ENCODE assay signal across 40 cellular contexts in the genomic region with DNA sequence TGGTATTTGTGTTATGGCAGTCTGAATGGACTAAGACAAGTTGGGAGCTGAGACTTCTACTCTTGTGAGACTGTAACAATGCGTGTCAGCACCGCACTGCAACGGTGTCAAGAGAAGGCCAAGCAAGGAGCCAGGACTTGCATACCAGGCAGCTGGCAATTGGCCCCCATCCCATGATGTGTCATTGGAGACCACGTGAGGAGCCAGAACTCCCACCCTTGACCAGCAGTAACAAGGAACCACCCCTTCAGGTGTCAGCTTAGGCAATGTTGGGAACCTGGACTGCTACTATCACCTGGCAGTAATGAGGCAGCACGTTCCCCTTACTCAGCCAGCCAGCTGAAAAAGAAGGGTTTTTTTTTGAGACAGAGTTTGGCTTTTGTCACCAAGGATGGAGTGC. TPM values are rescaled to one million over a fixed set of nuclear protein-coding genes. Genes with fewer than 3 reads are reported as not detected.
"Had no signal": no experiment of that assay in that cellular context is flagged by ENCODE, and none has a peak within 500 bp of the region (broad histone marks: within the 10 kb centered on the region; RNA-seq: fewer than 3 reads in every experiment).

No MANE protein-coding gene starts in this region.

- H3K27me3 ChIP-seq: adrenal gland, breast epithelium, cardiac muscle cell, colonic mucosa, esophagus squamous epithelium, heart left ventricle, hepatocyte had no signal

- H3K9me3 ChIP-seq: adrenal gland, breast epithelium, colonic mucosa, esophagus squamous epithelium had no signal

- H3K4me3 ChIP-seq: adrenal gland, breast epithelium, cardiac muscle cell, colonic mucosa, esophagus squamous epithelium, heart left ventricle, hepatocyte had no signal

- DNase-seq: activated CD4-positive, alpha-beta T cell treated with anti-CD3 and anti-CD28 coated beads for 4 hours; activated CD4-positive, alpha-beta T cell treated with anti-CD3 and anti-CD28 coated beads, Interleukin-2, amount 10 ng/mL, durations not matched to agents 7 days and 5 days; activated CD4-positive, alpha-beta T cell treated with anti-CD3 and anti-CD28 coated beads, Interleukin-2, amount 50 U/mL, for 48 hours; activated CD4-positive, CD25-positive, alpha-beta regulatory T cell; activated CD4-positive, CD25-positive, alpha-beta regulatory T cell treated with anti-CD3 and anti-CD28 coated beads, Interleukin-2, amount 50 U/mL, for 72 hours; activated CD8-positive, alpha-beta memory T cell treated with anti-CD3 and anti-CD28 coated beads for 24 hours; activated CD8-positive, alpha-beta memory T cell treated with anti-CD3 and anti-CD28 coated beads, Interleukin-2, amount 50 U/mL, for 4 hours; activated CD8-positive, alpha-beta T cell treated with anti-CD3 and anti-CD28 coated beads for 36 hours; activated effector memory CD4-positive, alpha-beta T cell treated with anti-CD3 and anti-CD28 coated beads, Interleukin-2, amount 50 U/mL, for 16 hours; activated naive CD4-positive, alpha-beta T cell treated with anti-CD3 and anti-CD28 coated beads for 36 hours; activated naive CD8-positive, alpha-beta T cell treated with anti-CD3 and anti-CD28 coated beads for 36 hours; activated naive CD8-positive, alpha-beta T cell treated with anti-CD3 and anti-CD28 coated beads, Interleukin-2, amount 50 U/mL, for 24 hours; activated T-cell treated with anti-CD3 and anti-CD28 coated beads, Interleukin-2, amount 50 U/mL, for 1 hour; activated T-cell treated with anti-CD3 and anti-CD28 coated beads, Interleukin-2, amount 50 U/mL, for 48 hours; amygdala; aorta; central memory CD4-positive, alpha-beta T cell; cerebellar nuclear complex; colonic mucosa; effector CD8-positive, alpha-beta T cell; esophagus squamous epithelium; foreskin fibroblast; glutamatergic neuron; heart left ventricle; T-helper 2 cell had no signal

- H3K4me3 Mint-ChIP-seq: activated CD4-positive, alpha-beta T cell treated with anti-CD3 and anti-CD28 coated beads, Interleukin-2, amount 10 ng/mL, durations not matched to agents 7 days and 5 days; activated CD8-positive, alpha-beta T cell treated with anti-CD3 and anti-CD28 coated beads for 36 hours; activated naive CD4-positive, alpha-beta T cell treated with anti-CD3 and anti-CD28 coated beads for 36 hours; activated naive CD4-positive, alpha-beta T cell treated with anti-CD3 and anti-CD28 coated beads, Interleukin-2, amount 50 U/mL, for 24 hours; activated naive CD8-positive, alpha-beta T cell treated with anti-CD3 and anti-CD28 coated beads for 36 hours; activated naive CD8-positive, alpha-beta T cell treated with anti-CD3 and anti-CD28 coated beads, Interleukin-2, amount 50 U/mL, for 24 hours; activated T-helper 1 cell treated with anti-CD3 and anti-CD28 coated beads, Interleukin-12 subunit alpha, Interleukin-12 subunit beta, Interleukin-2, Interleukin-4 antibody, amounts not matched to agents 30 ng/mL and 10 ng/mL and 1 ng/mL, durations not matched to agents 14 hours and 24 hours and 36 hours; brain had no signal

- H3K4me1 Mint-ChIP-seq: activated CD4-positive, alpha-beta T cell treated with anti-CD3 and anti-CD28 coated beads, Interleukin-2, amount 10 ng/mL, durations not matched to agents 7 days and 5 days; activated naive CD4-positive, alpha-beta T cell treated with anti-CD3 and anti-CD28 coated beads, Interleukin-2, amount 50 U/mL, for 24 hours; brain had no signal

- H3K36me3 Mint-ChIP-seq: activated naive CD4-positive, alpha-beta T cell treated with anti-CD3 and anti-CD28 coated beads, Interleukin-2, amount 50 U/mL, for 24 hours; brain had no signal

- FAIRE-seq: endometrium, endothelial cell of umbilical vein, frontal cortex had no signal

- H3K27ac Mint-ChIP-seq: activated CD4-positive, alpha-beta T cell treated with anti-CD3 and anti-CD28 coated beads, Interleukin-2, amount 10 ng/mL, durations not matched to agents 7 days and 5 days; activated CD8-positive, alpha-beta T cell treated with anti-CD3 and anti-CD28 coated beads for 36 hours; activated naive CD4-positive, alpha-beta T cell treated with anti-CD3 and anti-CD28 coated beads for 36 hours; activated naive CD4-positive, alpha-beta T cell treated with anti-CD3 and anti-CD28 coated beads, Interleukin-2, amount 50 U/mL, for 24 hours; activated naive CD8-positive, alpha-beta T cell treated with anti-CD3 and anti-CD28 coated beads for 36 hours; activated naive CD8-positive, alpha-beta T cell treated with anti-CD3 and anti-CD28 coated beads, Interleukin-2, amount 50 U/mL, for 24 hours; activated T-helper 1 cell treated with anti-CD3 and anti-CD28 coated beads, Interleukin-12 subunit alpha, Interleukin-12 subunit beta, Interleukin-2, Interleukin-4 antibody, amounts not matched to agents 30 ng/mL and 10 ng/mL and 1 ng/mL, durations not matched to agents 14 hours and 24 hours and 36 hours; activated T-helper 2 cell treated with anti-CD3 and anti-CD28 coated beads, Interferon-gamma antibody, Interleukin-2, Interleukin-4, amounts not matched to agents 10 μg/mL and 5 μg/mL and 100 μg/mL, durations not matched to agents 14 hours and 24 hours and 36 hours; brain had no signal

- H3K27me3 Mint-ChIP-seq: activated CD4-positive, alpha-beta T cell treated with anti-CD3 and anti-CD28 coated beads, Interleukin-2, amount 10 ng/mL, durations not matched to agents 7 days and 5 days; activated CD8-positive, alpha-beta T cell treated with anti-CD3 and anti-CD28 coated beads for 36 hours; activated naive CD4-positive, alpha-beta T cell treated with anti-CD3 and anti-CD28 coated beads, Interleukin-2, amount 50 U/mL, for 24 hours; activated naive CD8-positive, alpha-beta T cell treated with anti-CD3 and anti-CD28 coated beads for 36 hours; activated naive CD8-positive, alpha-beta T cell treated with anti-CD3 and anti-CD28 coated beads, Interleukin-2, amount 50 U/mL, for 24 hours had no signal

- H3K9me3 Mint-ChIP-seq: activated CD8-positive, alpha-beta T cell treated with anti-CD3 and anti-CD28 coated beads for 36 hours; activated naive CD4-positive, alpha-beta T cell treated with anti-CD3 and anti-CD28 coated beads for 36 hours; activated T-helper 2 cell treated with anti-CD3 and anti-CD28 coated beads, Interferon-gamma antibody, Interleukin-2, Interleukin-4, amounts not matched to agents 10 μg/mL and 5 μg/mL and 100 μg/mL, durations not matched to agents 14 hours and 24 hours and 36 hours had no signal

- ATAC-seq: activated CD8-positive, alpha-beta T cell treated with anti-CD3 and anti-CD28 coated beads for 36 hours; activated naive CD8-positive, alpha-beta T cell treated with anti-CD3 and anti-CD28 coated beads, Interleukin-2, amount 50 U/mL, for 24 hours; heart left ventricle had no signal

- H3K4me1 ChIP-seq: adrenal gland, breast epithelium, colonic mucosa, esophagus squamous epithelium had no signal

- H2AFZ ChIP-seq: hepatocyte had no signal

- H3K27ac ChIP-seq: adrenal gland, breast epithelium, cardiac muscle cell, colonic mucosa, epithelial cell of prostate, esophagus squamous epithelium, heart left ventricle, hepatocyte had no signal

- H3K79me2 ChIP-seq: hepatocyte had no signal

- H3K36me3 ChIP-seq: adrenal gland, breast epithelium, cardiac muscle cell, colonic mucosa, esophagus squamous epithelium, heart left ventricle had no signal

- H3K4me2 ChIP-seq: hepatocyte had no signal

RNA-seq across cellular contexts. Expression of a gene that starts 51.5 kb away (rescaled TPM):
- total RNA-seq: activated CD4-positive, alpha-beta T cell treated with anti-CD3 and anti-CD28 coated beads, Interleukin-2, amount 10 ng/mL, durations not matched to agents 7 days and 5 days; activated CD8-positive, alpha-beta T cell treated with anti-CD3 and anti-CD28 coated beads for 36 hours; activated naive CD4-positive, alpha-beta T cell treated with anti-CD3 and anti-CD28 coated beads for 36 hours; activated naive CD8-positive, alpha-beta T cell treated with anti-CD3 and anti-CD28 coated beads for 36 hours; activated T-helper 1 cell treated with anti-CD3 and anti-CD28 coated beads, Interleukin-12 subunit alpha, Interleukin-12 subunit beta, Interleukin-2, Interleukin-4 antibody, amounts not matched to agents 30 ng/mL and 10 ng/mL and 1 ng/mL, durations not matched to agents 14 hours and 24 hours and 36 hours; activated T-helper 2 cell treated with anti-CD3 and anti-CD28 coated beads, Interferon-gamma antibody, Interleukin-2, Interleukin-4, amounts not matched to agents 10 μg/mL and 5 μg/mL and 100 μg/mL, durations not matched to agents 14 hours and 24 hours and 36 hours; adrenal gland; aorta; breast epithelium; cardiac muscle cell; colonic mucosa; dermis microvascular lymphatic vessel endothelial cell; endothelial cell of umbilical vein; esophagus squamous epithelium; frontal cortex; heart left ventricle; hepatocyte; T-helper 1 cell treated with Interleukin-12 subunit alpha and Interleukin-12 subunit beta and Interleukin-4 antibody, amounts not matched to agents 30 ng/mL and 1 ng/mL, for 36 hours had no signal
- polyA plus RNA-seq: adrenal gland, aorta, cardiac muscle cell, endothelial cell of umbilical vein, esophagus, heart left ventricle, hepatocyte had no signal
